1 cellular context compared by ENCODE assay signal in genomic region chr7:45689011-45689796, GRCh38.
A peak's percentile ranks its signal among the peaks of the same experiment; 100 is the strongest.
TF ChIP-seq lines count a peak whose summit lies in the region.

No MANE protein-coding gene starts in this region.

TF ChIP-seq in IMR-90, 13 proteins besides CTCF, POLR2A, EP300 and RAD21 (continued from another document):
- TF ChIP-seq USF2 (IDR thresholded peaks at IDR 0.05; ENCODE audit: low read depth, low read length), result 0 out of 2 replicates have a peak, but pooled peaks have one; percentile 35
